In genomic region chr22:27798526-27799333, GRCh38 we compare ENCODE assay signal across 14 cellular contexts. TPM values are rescaled to one million over a fixed set of nuclear protein-coding genes. Genes with fewer than 3 reads are reported as not detected.
A peak's percentile ranks its signal among the peaks of the same experiment; 100 is the strongest.
DNase-seq lines count a peak whose midpoint lies in the region; ATAC-seq and TF ChIP-seq lines count a peak whose summit lies in the region.
"Had no signal": no experiment of that assay in that cellular context is flagged by ENCODE, and none has a peak within 500 bp of the region (broad histone marks: within the 10 kb centered on the region; RNA-seq: fewer than 3 reads in every experiment).

No MANE protein-coding gene starts in this region.

- no peak overlapping the region for H3K4me3 ChIP-seq in choroid plexus epithelial cell (ENCODE audit: low read depth, low read length)
- peak overlapping the region; percentile 84 for H3K4me3 ChIP-seq in thoracic aorta

- TF ChIP-seq CTCF in choroid plexus epithelial cell (conservative IDR thresholded peaks at IDR 0.05; ENCODE audit: low read depth, low read length) (no peak), thoracic aorta (IDR thresholded peaks at IDR 0.05) (peak; percentile 2)

- H3K36me3 ChIP-seq in thoracic aorta, result no peaks in the 10 kb centered on the region

- H3K4me1 ChIP-seq in thoracic aorta (ENCODE audit: control insufficient read depth in 1 of 2, low read depth in 2 of 2), result peaks cover 4 to 54% of the 10 kb centered on the region in 2 donors

- peak overlapping the region; percentile 78 to 95 for H3K27ac ChIP-seq in thoracic aorta

- no peaks in the 10 kb centered on the region for H3K9me3 ChIP-seq in thoracic aorta

- ATAC-seq in thoracic aorta (ENCODE audit: insufficient number of reproducible peaks, low FRiP score, low read depth), result no peak
- ATAC-seq: activated naive CD8-positive, alpha-beta T cell treated with anti-CD3 and anti-CD28 coated beads, Interleukin-2, amount 50 U/mL, for 24 hours had no signal

- H3K27me3 ChIP-seq in thoracic aorta (replicated peaks; ENCODE audit: insufficient read depth), result no peaks in the 10 kb centered on the region

- DNase-seq in DMS53 (lab: John Stamatoyannopoulos, UW), result peak; percentile 9
- DNase-seq in DMS53 treated with DMSO at 0.1 percent for 48 hours (lab: John Stamatoyannopoulos, UW; ENCODE audit: unreplicated experiment), result no peak
- peak; percentile 28 for DNase-seq in choroid plexus epithelial cell (ENCODE audit: low read depth)
- peak; percentile 36 to 41 for DNase-seq in lung microvascular endothelial cell (ENCODE audit: low read depth in 2 of 2)
- no peak for DNase-seq in thoracic aorta (ENCODE audit: low spot score)
- no peak for DNase-seq in NCI-H2107 (lab: John Stamatoyannopoulos, UW)
- no peak for DNase-seq in activated CD8-positive, alpha-beta memory T cell treated with anti-CD3 and anti-CD28 coated beads for 24 hours
- DNase-seq in foreskin melanocyte, result no peak
- DNase-seq: 8988T; activated CD4-positive, alpha-beta T cell treated with anti-CD3 and anti-CD28 coated beads for 48 hours; activated naive CD8-positive, alpha-beta T cell treated with anti-CD3 and anti-CD28 coated beads, Interleukin-2, amount 50 U/mL, for 24 hours; GDM1; HCEC 1CT; NCI-H510A had no signal

RNA-seq across cellular contexts. Expression of gene MN1, which starts 2.8 kb away (rescaled TPM):
- total RNA-seq in lung microvascular endothelial cell (under 0.01 and 0.22 TPM in 2 replicates), thoracic aorta (10 to 100 TPM; 30.1 to 39.8 TPM)

Comparison
In these comparisons a context has a peak if more than half of its experiments do, and no peak if none do; other contexts are left out.
1. DNase-seq: peak in DMS53 (single experiment), choroid plexus epithelial cell (single experiment) and lung microvascular endothelial cell (2 of 2); none in DMS53 treated with DMSO at 0.1 percent for 48 hours (single experiment), thoracic aorta (single experiment), NCI-H2107 (single experiment), activated CD8-positive, alpha-beta memory T cell treated with anti-CD3 and anti-CD28 coated beads for 24 hours (single experiment) and foreskin melanocyte (single experiment).
2. RNA of gene MN1, which starts 2.8 kb away (total RNA-seq): 30.1 to 39.8 TPM in thoracic aorta; under 0.01 to 0.22 TPM in lung microvascular endothelial cell; every median in the first group is over 10 times any median in the second.